Comparison of ENCODE assay signal across 16 cellular contexts in the genomic region with DNA sequence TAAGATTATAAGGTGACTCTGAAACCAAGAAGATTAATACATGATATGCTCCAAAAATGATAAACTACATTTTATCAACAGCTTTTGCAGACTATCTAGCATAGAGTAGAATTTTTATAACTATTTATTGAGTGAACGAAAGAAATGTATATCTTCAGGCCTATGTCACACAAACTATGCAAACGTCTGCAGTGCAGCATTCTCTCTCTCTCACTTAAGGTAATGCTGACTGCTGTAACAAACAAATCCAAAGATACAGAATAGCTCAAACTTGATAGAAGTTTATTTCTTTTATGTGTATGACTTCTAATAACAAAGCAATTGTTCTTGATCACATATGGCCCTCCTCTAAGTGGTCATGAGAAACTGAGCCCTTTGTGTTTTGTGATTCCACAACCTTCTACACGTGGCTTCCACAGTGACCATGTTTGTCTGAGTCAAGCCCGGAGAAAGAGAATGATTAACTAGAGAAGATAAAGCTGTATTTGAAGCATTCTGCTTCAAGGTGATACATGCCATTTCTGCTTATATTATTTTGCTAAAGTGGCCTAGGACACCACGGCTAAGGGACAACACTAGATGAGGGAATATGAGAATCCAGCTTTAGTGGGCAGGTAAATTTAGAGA.
DNase-seq lines count a peak whose midpoint lies in the region; ATAC-seq, FAIRE-seq and TF ChIP-seq lines count a peak whose summit lies in the region.
"Had no signal": no experiment of that assay in that cellular context is flagged by ENCODE, and none has a peak within 500 bp of the region (broad histone marks: within the 10 kb centered on the region; RNA-seq: fewer than 3 reads in every experiment).

No MANE protein-coding gene starts in this region.

- ATAC-seq in HepG2 (no peak), left lobe of liver (peak; percentile 83), HG03095 (IDR thresholded peaks at IDR 0.05; ENCODE audit: unreplicated experiment) (no peak)

- H3K79me2 ChIP-seq in HepG2 (ENCODE audit: insufficient read depth, low read length) (no peaks in the 10 kb centered on the region), hepatocyte (no peaks in the 10 kb centered on the region)

- TF ChIP-seq EP300 in HepG2 (IDR thresholded peaks at IDR 0.05; ENCODE audit: low read depth in 2 of 2, low read length in 2 of 2) (no peak), HepG2 (CRISPR knock-in tag; IDR thresholded peaks at IDR 0.05; ENCODE audit: borderline replicate concordance) (no peak)

- H3K9me3 Mint-ChIP-seq in activated T-helper 1 cell treated with anti-CD3 and anti-CD28 coated beads, Interleukin-12 subunit alpha, Interleukin-12 subunit beta, Interleukin-2, Interleukin-4 antibody, amounts not matched to agents 30 ng/mL and 10 ng/mL and 1 ng/mL, durations not matched to agents 14 hours and 24 hours and 36 hours: peaks cover under 1% of the 10 kb centered on the region
- H3K9me3 Mint-ChIP-seq: H9 had no signal

- no peak for DNase-seq in HepG2 (ENCODE audit: low spot score)
- DNase-seq in hepatocyte (ENCODE audit: low spot score): peak; percentile 27
- no peak for DNase-seq in left lobe of liver (ENCODE audit: low spot score)
- DNase-seq in small intestine: peak; percentile 7
- DNase-seq in T-helper 2 cell: no peak
- DNase-seq in activated T-helper 1 cell treated with anti-CD3 and anti-CD28 coated beads, Interleukin-12 subunit alpha, Interleukin-12 subunit beta, Interleukin-2, Interleukin-4 antibody, amounts not matched to agents 30 ng/mL and 10 ng/mL and 1 ng/mL, durations not matched to agents 14 hours and 24 hours and 36 hours (ENCODE audit: low spot score): no peak
- DNase-seq: C1 segment of cervical spinal cord; CD4-positive, alpha-beta T cell; DND-41; GDM1; GOT3; H9 had no signal

- no peak for TF ChIP-seq POLR2A in HepG2 (IDR thresholded peaks at IDR 0.05; ENCODE audit: insufficient read depth in 1 of 2, low read depth in 2 of 2, low read length in 2 of 2)

- TF ChIP-seq RAD21 in liver (IDR thresholded peaks at IDR 0.05) (no peak), HepG2 (CRISPR knock-in tag; IDR thresholded peaks at IDR 0.05) (no peak)

- H4K20me1 ChIP-seq in HepG2 (ENCODE audit: insufficient read depth, low read length) (no peaks in the 10 kb centered on the region), hepatocyte (ENCODE audit: insufficient read depth, poor library complexity, severe bottlenecking) (no peaks in the 10 kb centered on the region)

- in situ Hi-C loops in HepG2 (cut with HindIII; ENCODE audit: extremely low pct_ligation_motif_present, low pct_unique_long_range_greater_than_20kb): no loop called here

- CTCF ChIA-PET in HepG2 (lab: Yijun Ruan, JAX; ENCODE audit: low intra/inter-chr PET ratio, low total read pairs): no interaction called here

- H3K9ac ChIP-seq in liver (ENCODE audit: low read depth in 1 of 2, low read length in 2 of 2): no peak overlapping the region
- H3K9ac ChIP-seq in HepG2 (ENCODE audit: insufficient read depth, low read depth, low read length): no peak overlapping the region

- H3K27ac ChIP-seq in liver (ENCODE audit: low read depth in 1 of 2, low read length in 2 of 2) (no peak overlapping the region), HepG2 (ENCODE audit: extremely low read length, insufficient read depth, low read length) (no peak overlapping the region), hepatocyte (peak overlapping the region; percentile 42), small intestine (ENCODE audit: low read depth in 1 of 2, low read length in 1 of 2) (no peak overlapping the region)

- H3K4me3 ChIP-seq in liver (ENCODE audit: low read depth in 1 of 3, low read length in 3 of 3) (no peak overlapping the region), HepG2 (replicated peaks in 1 of 3; ENCODE audit: insufficient read depth in 1 of 3, low read depth in 2 of 3, low read length in 3 of 3) (no peak overlapping the region), hepatocyte (no peak overlapping the region), small intestine (ENCODE audit: low read depth in 1 of 2, low read length in 2 of 2) (no peak overlapping the region)

- no peaks in the 10 kb centered on the region for H3K9me3 ChIP-seq in liver (ENCODE audit: control insufficient read depth in 4 of 4, low read length in 3 of 4)
- peaks cover 66% of the 10 kb centered on the region for H3K9me3 ChIP-seq in HepG2 (ENCODE audit: low read length)
- H3K9me3 ChIP-seq in hepatocyte (ENCODE audit: low read depth): no peaks in the 10 kb centered on the region
- H3K9me3 ChIP-seq in small intestine (ENCODE audit: control insufficient read depth, low read depth): no peaks in the 10 kb centered on the region

- no peaks in the 10 kb centered on the region for H3K36me3 Mint-ChIP-seq in activated T-helper 1 cell treated with anti-CD3 and anti-CD28 coated beads, Interleukin-12 subunit alpha, Interleukin-12 subunit beta, Interleukin-2, Interleukin-4 antibody, amounts not matched to agents 30 ng/mL and 10 ng/mL and 1 ng/mL, durations not matched to agents 14 hours and 24 hours and 36 hours (ENCODE audit: low read depth)

- FAIRE-seq in HepG2 (lab: Jason Lieb, UNC): no peak
- FAIRE-seq in small intestine (lab: Jason Lieb, UNC): no peak
- FAIRE-seq: GM19239 had no signal

- no peak overlapping the region for H3K27ac Mint-ChIP-seq in activated T-helper 1 cell treated with anti-CD3 and anti-CD28 coated beads, Interleukin-12 subunit alpha, Interleukin-12 subunit beta, Interleukin-2, Interleukin-4 antibody, amounts not matched to agents 30 ng/mL and 10 ng/mL and 1 ng/mL, durations not matched to agents 14 hours and 24 hours and 36 hours
- H3K27ac Mint-ChIP-seq: B cell; CD4-positive, alpha-beta T cell; H9 had no signal

- H3K27me3 ChIP-seq in liver (ENCODE audit: control insufficient read depth in 4 of 4, insufficient read depth in 4 of 4, low read length in 3 of 4): no peaks in the 10 kb centered on the region
- H3K27me3 ChIP-seq in HepG2 (ENCODE audit: control insufficient read depth in 1 of 2, insufficient read depth in 2 of 2, low read length in 2 of 2): no peaks in the 10 kb centered on the region
- no peaks in the 10 kb centered on the region for H3K27me3 ChIP-seq in hepatocyte
- H3K27me3 ChIP-seq in small intestine (ENCODE audit: control insufficient read depth in 2 of 2, insufficient read depth in 2 of 2, low read length in 2 of 2): no peaks in the 10 kb centered on the region

- H3K36me3 ChIP-seq in liver (ENCODE audit: control insufficient read depth in 4 of 4, insufficient read depth in 3 of 4, low read depth in 1 of 4, low read length in 3 of 4): no peaks in the 10 kb centered on the region
- H3K36me3 ChIP-seq in HepG2 (replicated peaks in 1 of 2; ENCODE audit: control insufficient read depth in 1 of 2, insufficient read depth in 2 of 2, low read length in 2 of 2): no peaks in the 10 kb centered on the region
- no peaks in the 10 kb centered on the region for H3K36me3 ChIP-seq in hepatocyte (replicated peaks; ENCODE audit: insufficient read depth, low read depth)
- no peaks in the 10 kb centered on the region for H3K36me3 ChIP-seq in small intestine (ENCODE audit: control insufficient read depth in 2 of 2, insufficient read depth in 2 of 2, low read length in 2 of 2)

- H3K9me2 ChIP-seq in hepatocyte (replicated peaks; ENCODE audit: insufficient read depth): no peaks in the 10 kb centered on the region

- no peak overlapping the region for H3K4me2 ChIP-seq in HepG2 (ENCODE audit: low read depth, low read length)
- H3K4me2 ChIP-seq in hepatocyte: no peak overlapping the region

- TF ChIP-seq CTCF in liver (IDR thresholded peaks at IDR 0.05; ENCODE audit: low read depth, low read length, missing input control): no peak
- no peak for TF ChIP-seq CTCF in HepG2 (CRISPR knock-in tag; IDR thresholded peaks at IDR 0.05)
- TF ChIP-seq CTCF in hepatocyte (IDR thresholded peaks at IDR 0.05; ENCODE audit: poor library complexity): no peak

- H3K27me3 Mint-ChIP-seq in activated T-helper 1 cell treated with anti-CD3 and anti-CD28 coated beads, Interleukin-12 subunit alpha, Interleukin-12 subunit beta, Interleukin-2, Interleukin-4 antibody, amounts not matched to agents 30 ng/mL and 10 ng/mL and 1 ng/mL, durations not matched to agents 14 hours and 24 hours and 36 hours (ENCODE audit: insufficient read depth): no peaks in the 10 kb centered on the region
- H3K27me3 Mint-ChIP-seq: B cell had no signal

- no peak overlapping the region for H3K4me3 Mint-ChIP-seq in activated T-helper 1 cell treated with anti-CD3 and anti-CD28 coated beads, Interleukin-12 subunit alpha, Interleukin-12 subunit beta, Interleukin-2, Interleukin-4 antibody, amounts not matched to agents 30 ng/mL and 10 ng/mL and 1 ng/mL, durations not matched to agents 14 hours and 24 hours and 36 hours
- H3K4me3 Mint-ChIP-seq: B cell; CD4-positive, alpha-beta T cell; H9 had no signal

- BruUV-seq in HepG2 (replicated peaks; lab: Mats Ljungman, UMichigan): no TSS peak

- POLR2A ChIA-PET in HepG2 (lab: Yijun Ruan, JAX): no interaction called here

- WGBS in liver: 41% methylated on average over 5 of the region's 5 CpGs
- WGBS in HepG2 (ENCODE audit: low lambda C conversion rate): 5% methylated on average over 5 of the region's 5 CpGs
- WGBS in hepatocyte (ENCODE audit: low lambda C conversion rate, missing lambda C conversion rate): 41% methylated on average over 5 of the region's 5 CpGs
- 24 to 51% (median 30%) methylated on average over 5 of the region's 5 CpGs for WGBS in small intestine, 3 donors

- H3K4me1 ChIP-seq in liver (ENCODE audit: control insufficient read depth in 4 of 4, insufficient read depth in 4 of 4, low read length in 3 of 4): no peaks in the 10 kb centered on the region
- no peaks in the 10 kb centered on the region for H3K4me1 ChIP-seq in HepG2 (ENCODE audit: insufficient read depth, low read length)
- H3K4me1 ChIP-seq in hepatocyte (ENCODE audit: insufficient read depth): no peaks in the 10 kb centered on the region
- no peaks in the 10 kb centered on the region for H3K4me1 ChIP-seq in small intestine (ENCODE audit: control insufficient read depth in 2 of 2, insufficient read depth in 1 of 2, low read depth in 1 of 2, low read length in 1 of 2)

- no peak overlapping the region for H2AFZ ChIP-seq in HepG2 (ENCODE audit: low read length)
- peak overlapping the region; percentile 25 for H2AFZ ChIP-seq in hepatocyte

- intact Hi-C loops in HepG2 (cut with micrococcal nuclease; ENCODE audit: unreplicated experiment): no loop called here
- intact Hi-C loops in activated T-helper 1 cell treated with anti-CD3 and anti-CD28 coated beads, Interleukin-12 subunit alpha, Interleukin-12 subunit beta, Interleukin-2, Interleukin-4 antibody, amounts not matched to agents 30 ng/mL and 10 ng/mL and 1 ng/mL, durations not matched to agents 14 hours and 24 hours and 36 hours (cut with micrococcal nuclease): no loop called here

- H3K4me1 Mint-ChIP-seq in activated T-helper 1 cell treated with anti-CD3 and anti-CD28 coated beads, Interleukin-12 subunit alpha, Interleukin-12 subunit beta, Interleukin-2, Interleukin-4 antibody, amounts not matched to agents 30 ng/mL and 10 ng/mL and 1 ng/mL, durations not matched to agents 14 hours and 24 hours and 36 hours (ENCODE audit: low read depth): no peaks in the 10 kb centered on the region
- H3K4me1 Mint-ChIP-seq: B cell, H9 had no signal

TF ChIP-seq in liver, 16 proteins besides CTCF, POLR2A, EP300 and RAD21 (continues in another document):
- no peak for TF ChIP-seq HNF4G (IDR thresholded peaks at IDR 0.05)

Comparison
In these comparisons a context has a peak if more than half of its experiments do, and no peak if none do; other contexts are left out.
1. DNase-seq: peak in hepatocyte (single experiment) and small intestine (single experiment); none in HepG2 (single experiment), left lobe of liver (single experiment), T-helper 2 cell (0 of 5) and activated T-helper 1 cell treated with anti-CD3 and anti-CD28 coated beads, Interleukin-12 subunit alpha, Interleukin-12 subunit beta, Interleukin-2, Interleukin-4 antibody, amounts not matched to agents 30 ng/mL and 10 ng/mL and 1 ng/mL, durations not matched to agents 14 hours and 24 hours and 36 hours (single experiment).